9 cellular contexts compared by ENCODE assay signal in genomic region chr16:17404903-17405691, GRCh38.
A peak's percentile ranks its signal among the peaks of the same experiment; 100 is the strongest.
DNase-seq lines count a peak whose midpoint lies in the region; ATAC-seq and TF ChIP-seq lines count a peak whose summit lies in the region.
"Had no signal": no experiment of that assay in that cellular context is flagged by ENCODE, and none has a peak within 500 bp of the region (broad histone marks: within the 10 kb centered on the region; RNA-seq: fewer than 3 reads in every experiment).

No MANE protein-coding gene starts in this region.

- H3K4me3 Mint-ChIP-seq in endodermal cell = no peak overlapping the region
- H3K4me3 Mint-ChIP-seq in activated T-cell treated with anti-CD3 and anti-CD28 coated beads, Interleukin-2, amount 50 U/mL, for 4 hours = no peak overlapping the region

- H3K4me1 Mint-ChIP-seq in endodermal cell = peaks cover 19% of the 10 kb centered on the region
- H3K4me1 Mint-ChIP-seq in activated T-cell treated with anti-CD3 and anti-CD28 coated beads, Interleukin-2, amount 50 U/mL, for 4 hours (ENCODE audit: low read depth) = peaks cover 22% of the 10 kb centered on the region

- H3K27ac ChIP-seq in endodermal cell (ENCODE audit: low read depth, low read length) (peak overlapping the region; percentile 61), uterus (peak overlapping the region; percentile 77 to 79)

- H3K9me3 ChIP-seq in endodermal cell (ENCODE audit: control insufficient read depth, low read length) (peaks cover 8% of the 10 kb centered on the region), uterus (no peaks in the 10 kb centered on the region)

- DNase-seq in SHP77 (lab: John Stamatoyannopoulos, UW) (peak; percentile 25 to 50), SHP77 treated with DMSO at 0.1 percent for 48 hours (lab: John Stamatoyannopoulos, UW) (no peak), endodermal cell (no peak), mucosa of gallbladder (ENCODE audit: low spot score) (peak; percentile 20), uterus (peak; percentile 65 to 68)
- DNase-seq in activated T-cell treated with anti-CD3 and anti-CD28 coated beads, Interleukin-2, amount 50 U/mL, for 4 hours = no peak
- DNase-seq in stimulated activated CD8-positive, alpha-beta memory T cell treated with anti-CD3 and anti-CD28 coated beads, Interleukin-4, amount 100 ng/mL, for 48 hours = no peak
- DNase-seq in activated CD4-positive, alpha-beta T cell treated with anti-CD3 and anti-CD28 coated beads for 4 hours = no peak
- DNase-seq: cortex of kidney had no signal

- peaks cover 11% of the 10 kb centered on the region for H3K4me1 ChIP-seq in endodermal cell (ENCODE audit: control insufficient read depth, insufficient read depth, low read length)
- H3K4me1 ChIP-seq in uterus = no peaks in the 10 kb centered on the region

- ATAC-seq in activated T-cell treated with anti-CD3 and anti-CD28 coated beads, Interleukin-2, amount 50 U/mL, for 4 hours = no peak

- H3K9me3 Mint-ChIP-seq in endodermal cell = peaks cover 5% of the 10 kb centered on the region
- H3K9me3 Mint-ChIP-seq in activated T-cell treated with anti-CD3 and anti-CD28 coated beads, Interleukin-2, amount 50 U/mL, for 4 hours = no peaks in the 10 kb centered on the region

- no peak for TF ChIP-seq POLR2A in uterus (IDR thresholded peaks at IDR 0.05)

- H3K9ac ChIP-seq in endodermal cell (ENCODE audit: extremely low read depth, low read length, poor library complexity, severe bottlenecking) = no peak overlapping the region

- H3K36me3 Mint-ChIP-seq in endodermal cell (ENCODE audit: low read depth) = peaks cover 3% of the 10 kb centered on the region
- H3K36me3 Mint-ChIP-seq in activated T-cell treated with anti-CD3 and anti-CD28 coated beads, Interleukin-2, amount 50 U/mL, for 4 hours (ENCODE audit: insufficient read depth) = peaks cover 5% of the 10 kb centered on the region

- TF ChIP-seq CTCF in endodermal cell (conservative IDR thresholded peaks at IDR 0.05) (no peak), uterus (IDR thresholded peaks at IDR 0.05) (no peak)

- H3K4me3 ChIP-seq in endodermal cell (ENCODE audit: low read length) (no peak overlapping the region), uterus (no peak overlapping the region)

- WGBS in endodermal cell (ENCODE audit: insufficient coverage in 1 of 2, insufficient read length in 1 of 2), 2 experiments = 91% methylated on average over 21 to 24 of the region's 24 CpGs

- intact Hi-C loops in uterus (cut with DNase I; ENCODE audit: low total_unique reads) = no loop called here

- H3K27me3 ChIP-seq in endodermal cell (ENCODE audit: control insufficient read depth, insufficient read depth, low read length, poor library complexity, severe bottlenecking) = no peaks in the 10 kb centered on the region
- no peaks in the 10 kb centered on the region for H3K27me3 ChIP-seq in uterus

- H3K27me3 Mint-ChIP-seq in endodermal cell (ENCODE audit: insufficient read depth) = no peaks in the 10 kb centered on the region
- H3K27me3 Mint-ChIP-seq in activated T-cell treated with anti-CD3 and anti-CD28 coated beads, Interleukin-2, amount 50 U/mL, for 4 hours (ENCODE audit: low read depth) = no peaks in the 10 kb centered on the region

- H3K36me3 ChIP-seq in endodermal cell (ENCODE audit: control insufficient read depth, insufficient read depth, low read length) (no peaks in the 10 kb centered on the region), uterus (no peaks in the 10 kb centered on the region)

- H3K27ac Mint-ChIP-seq in endodermal cell = no peak overlapping the region

Comparison
In these comparisons a context has a peak if more than half of its experiments do, and no peak if none do; other contexts are left out.
1. DNase-seq: peak in SHP77 (2 of 2), mucosa of gallbladder (single experiment) and uterus (2 of 2); none in SHP77 treated with DMSO at 0.1 percent for 48 hours (single experiment), endodermal cell (single experiment), activated T-cell treated with anti-CD3 and anti-CD28 coated beads, Interleukin-2, amount 50 U/mL, for 4 hours (single experiment), stimulated activated CD8-positive, alpha-beta memory T cell treated with anti-CD3 and anti-CD28 coated beads, Interleukin-4, amount 100 ng/mL, for 48 hours (single experiment) and activated CD4-positive, alpha-beta T cell treated with anti-CD3 and anti-CD28 coated beads for 4 hours (0 of 2).